Comparison of ENCODE assay signal across 35 cellular contexts in genomic region chr10:3018247-3018646, GRCh38.
"Had no signal": no experiment of that assay in that cellular context is flagged by ENCODE, and none has a peak within 500 bp of the region (broad histone marks: within the 10 kb centered on the region; RNA-seq: fewer than 3 reads in every experiment).

No MANE protein-coding gene starts in this region.

- H3K9me3 ChIP-seq: MG63 had no signal

- DNase-seq: Karpas-422, Kasumi-1, KG1, MG63, MM.1S, MV-4-11, NCI-H1048, NCI-H1092, NCI-H1092 treated with DMSO at 0.1 percent for 48 hours, NCI-H1105, NCI-H1105 treated with DMSO at 0.1 percent for 48 hours, NCI-H1417, NCI-H1417 treated with DMSO at 0.1 percent for 48 hours, NCI-H1436, NCI-H1436 treated with DMSO at 0.1 percent for 48 hours, NCI-H146, NCI-H1694, NCI-H1694 treated with DMSO at 0.1 percent for 48 hours, NCI-H187, NCI-H187 treated with DMSO at 0.1 percent for 48 hours, NCI-H1930, NCI-H2029, NCI-H2029 treated with DMSO at 0.1 percent for 48 hours, NCI-H2081, NCI-H2081 treated with DMSO at 0.1 percent for 48 hours, NCI-H2107, NCI-H2171, NCI-H2171 treated with DMSO at 0.1 percent for 48 hours, NCI-H2227 treated with DMSO at 0.1 percent for 48 hours, NCI-H226, NCI-H345, NCI-H446, NCI-H446 treated with DMSO at 0.1 percent for 48 hours, NCI-H510A had no signal

- H3K4me3 ChIP-seq: MG63 had no signal

- H3K9ac ChIP-seq: KMS-11 had no signal

- H3K4me2 ChIP-seq: KMS-11 had no signal

- H3K27ac ChIP-seq: KMS-11 had no signal

- H3K36me3 ChIP-seq: MG63 had no signal
